In the genomic region with DNA sequence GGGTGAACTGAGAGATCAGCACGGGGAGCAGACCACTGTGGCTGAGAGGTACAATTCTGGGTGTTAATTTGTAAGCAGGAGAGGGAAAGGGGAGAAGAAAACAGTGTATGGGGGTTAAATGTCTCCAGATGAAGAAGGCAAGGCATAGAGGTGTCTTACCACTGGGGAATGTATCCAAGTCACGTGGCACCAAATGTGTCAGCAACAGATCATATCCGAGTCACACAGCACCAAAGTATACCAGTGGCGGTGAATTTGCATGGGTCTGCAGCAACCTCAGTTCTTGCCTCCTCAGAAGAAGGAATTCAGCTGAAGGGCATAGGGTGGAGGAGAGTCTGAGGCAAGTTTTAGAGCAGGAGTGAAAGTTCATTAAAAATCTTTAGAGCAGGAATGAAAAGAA, we compare ENCODE assay signal across 32 cellular contexts. TPM values are rescaled to one million over a fixed set of nuclear protein-coding genes. Genes with fewer than 3 reads are reported as not detected.
DNase-seq lines count a peak whose midpoint lies in the region; ATAC-seq, FAIRE-seq and TF ChIP-seq lines count a peak whose summit lies in the region.
"Had no signal": no experiment of that assay in that cellular context is flagged by ENCODE, and none has a peak within 500 bp of the region (broad histone marks: within the 10 kb centered on the region; RNA-seq: fewer than 3 reads in every experiment).

No MANE protein-coding gene starts in this region.

- WGBS in IMR-90 (ENCODE audit: extremely low coverage in 2 of 2, insufficient read length in 1 of 2), 2 experiments = 0% methylated on average over 1 of the region's 4 CpGs; no CpG with 5 or more reads in 1 of the 2 experiments
- WGBS in K562 (ENCODE audit: insufficient coverage, low coverage, missing lambda C conversion rate) = 0% methylated on average over 4 of the region's 4 CpGs

- TF ChIP-seq CTCF in IMR-90 (conservative IDR thresholded peaks at IDR 0.05; ENCODE audit: low read depth, low read length) (no peak), K562 (IDR thresholded peaks at IDR 0.05 in 2 of 3, conservative IDR thresholded peaks at IDR 0.05 in 1 of 3; ENCODE audit: insufficient read depth in 2 of 3, low read depth in 1 of 3, low read length in 3 of 3) (no peak), keratinocyte (optimal IDR thresholded peaks at IDR 0.05 in 1 of 3, IDR thresholded peaks at IDR 0.05 in 1 of 3, conservative IDR thresholded peaks at IDR 0.05 in 1 of 3; ENCODE audit: extremely low read depth in 1 of 3, insufficient read depth in 2 of 3, low read length in 3 of 3) (no peak)

- no peak for TF ChIP-seq EP300 in K562 (IDR thresholded peaks at IDR 0.05; ENCODE audit: low read length)

- H3K36me3 ChIP-seq in IMR-90 (ENCODE audit: control insufficient read depth, insufficient read depth, low read length) (no peaks in the 10 kb centered on the region), K562 (ENCODE audit: control insufficient read depth, insufficient read depth, low read length) (no peaks in the 10 kb centered on the region), keratinocyte (ENCODE audit: control insufficient read depth in 2 of 2, extremely low read depth in 1 of 2, insufficient read depth in 2 of 2, low read length in 2 of 2) (no peaks in the 10 kb centered on the region)
- H3K36me3 ChIP-seq: uterus had no signal

- no peak overlapping the region for H3K18ac ChIP-seq in IMR-90 (ENCODE audit: low read depth, low read length)

- no peak overlapping the region for H2BK15ac ChIP-seq in IMR-90 (ENCODE audit: low read depth, low read length)

- H3K79me1 ChIP-seq in IMR-90 (ENCODE audit: low read depth in 1 of 2, low read length in 2 of 2) = no peaks in the 10 kb centered on the region

- POLR2A ChIA-PET in IMR-90 (lab: Charles Lee; ENCODE audit: unreplicated experiment) = no interaction called here
- POLR2A ChIA-PET in K562 (lab: Yijun Ruan, JAX) = no interaction called here

- H4K91ac ChIP-seq in IMR-90 (ENCODE audit: insufficient read depth, low read depth, low read length) = no peak overlapping the region

- no TSS peak for BruUV-seq in IMR-90 (replicated peaks; lab: Mats Ljungman, UMichigan)
- BruUV-seq in K562 (replicated peaks; lab: Mats Ljungman, UMichigan) = no TSS peak

- H3K23ac ChIP-seq in IMR-90 (ENCODE audit: low read depth, low read length) = no peak overlapping the region

- no peaks in the 10 kb centered on the region for H3K27me3 ChIP-seq in IMR-90 (ENCODE audit: control insufficient read depth, insufficient read depth, low read length)
- no peaks in the 10 kb centered on the region for H3K27me3 ChIP-seq in K562 (ENCODE audit: control insufficient read depth in 2 of 2, insufficient read depth in 2 of 2, low read length in 2 of 2)
- H3K27me3 ChIP-seq in keratinocyte (ENCODE audit: control insufficient read depth, extremely low read depth, insufficient read depth, low read length) = no peaks in the 10 kb centered on the region
- H3K27me3 ChIP-seq: testis, uterus had no signal

- in situ Hi-C loops in IMR-90 (cut with MboI; ENCODE audit: low sequenced_read_pairs) = no loop called here
- in situ Hi-C loops in K562 (cut with MboI) = no loop called here

- no peak for ATAC-seq in IMR-90 (ENCODE audit: low read depth)
- peak; percentile 54 for ATAC-seq in K562
- ATAC-seq in activated T-cell treated with anti-CD3 and anti-CD28 coated beads, Interleukin-2, amount 50 U/mL, for 72 hours (replicated peaks in 1 of 2) = no peak
- ATAC-seq: naive thymus-derived CD4-positive, alpha-beta T cell; Right ventricle myocardium inferior; stimulated activated naive B cell treated with anti-CD40 and anti-IgM and Interleukin-4, amounts not matched to agents 10 μg/mL and 1 μg/mL and 100 μg/mL, for 72 hours had no signal

- H3K4me3 Mint-ChIP-seq in activated T-cell treated with anti-CD3 and anti-CD28 coated beads, Interleukin-2, amount 50 U/mL, for 72 hours = no peak overlapping the region
- H3K4me3 Mint-ChIP-seq: activated B cell treated with CpG ODN at 0.5 μM for 24 hours; activated naive CD4-positive, alpha-beta T cell treated with anti-CD3 and anti-CD28 coated beads, Interleukin-2, amount 50 U/mL, for 24 hours; dendritic cell treated with granulocyte-macrophage colony-stimulating factor and Interleukin-4, amounts not matched to agents 40 ng/mL and 50 ng/mL, for 4 days; naive thymus-derived CD4-positive, alpha-beta T cell; stimulated activated naive B cell treated with anti-CD40 and anti-IgM and Interleukin-4, amounts not matched to agents 10 μg/mL and 1 μg/mL and 100 μg/mL, for 72 hours had no signal

- no peak overlapping the region for H2AK5ac ChIP-seq in IMR-90 (ENCODE audit: low read depth, low read length)

- H2AFZ ChIP-seq in IMR-90 (replicated peaks; ENCODE audit: low read length, poor library complexity) (no peak overlapping the region), K562 (ENCODE audit: low read depth, low read length) (no peak overlapping the region; the same call in 1 of the 2 replicates), keratinocyte (ENCODE audit: control insufficient read depth, low read length) (no peak overlapping the region)

- H3K4me2 ChIP-seq in IMR-90 (ENCODE audit: low read depth, low read length) (no peak overlapping the region), K562 (ENCODE audit: insufficient read depth, low read length) (no peak overlapping the region), keratinocyte (ENCODE audit: control insufficient read depth, extremely low read depth, insufficient read depth, low read depth, low read length) (no peak overlapping the region)

- no peaks in the 10 kb centered on the region for H3K9me1 ChIP-seq in IMR-90 (ENCODE audit: insufficient read depth, low read length)
- no peaks in the 10 kb centered on the region for H3K9me1 ChIP-seq in K562 (ENCODE audit: control insufficient read depth, insufficient read depth, low read length)
- no peaks in the 10 kb centered on the region for H3K9me1 ChIP-seq in keratinocyte (ENCODE audit: control insufficient read depth, extremely low read depth, insufficient read depth, low read length)

- H3K36me3 Mint-ChIP-seq in activated T-cell treated with anti-CD3 and anti-CD28 coated beads, Interleukin-2, amount 50 U/mL, for 72 hours (ENCODE audit: insufficient read depth in 2 of 2) = no peaks in the 10 kb centered on the region
- H3K36me3 Mint-ChIP-seq: activated naive CD4-positive, alpha-beta T cell treated with anti-CD3 and anti-CD28 coated beads, Interleukin-2, amount 50 U/mL, for 24 hours; naive thymus-derived CD4-positive, alpha-beta T cell; stimulated activated naive B cell treated with anti-CD40 and anti-IgM and Interleukin-4, amounts not matched to agents 10 μg/mL and 1 μg/mL and 100 μg/mL, for 72 hours had no signal

- intact Hi-C loops in IMR-90 (cut with micrococcal nuclease) (no loop called here), K562 (cut with micrococcal nuclease) (no loop called here)

- H4K5ac ChIP-seq in IMR-90 (ENCODE audit: low read depth, low read length) = no peak overlapping the region

- DNase-seq in Daoy (ENCODE audit: low read depth) (peak; percentile 47), IMR-90 (peak; percentile 24), K562 (ENCODE audit: extremely low read depth in 1 of 4, low spot score in 3 of 4) (no peak), keratinocyte (ENCODE audit: low read depth, low spot score) (peak; percentile 23), hepatic stellate cell (ENCODE audit: low spot score) (no peak), nucleus accumbens (lab: John Stamatoyannopoulos, UW) (no peak), NCI-H524 (lab: John Stamatoyannopoulos, UW) (no peak)
- DNase-seq in activated T-cell treated with anti-CD3 and anti-CD28 coated beads, Interleukin-2, amount 50 U/mL, for 72 hours = no peak
- DNase-seq: activated B cell treated with CpG ODN at 0.5 μM for 24 hours; aorta; caudate nucleus; head of caudate nucleus; KG1; naive thymus-derived CD4-positive, alpha-beta T cell; NCI-H1092; NCI-H187 treated with DMSO at 0.1 percent for 48 hours; NCI-H2227 treated with DMSO at 0.1 percent for 48 hours; stimulated activated CD4-positive, alpha-beta T cell treated with anti-CD3 and anti-CD28 coated beads, Interleukin-4, amount 100 ng/mL, for 24 hours; stimulated activated naive B cell treated with anti-CD40 and anti-IgM and Interleukin-4, amounts not matched to agents 10 μg/mL and 1 μg/mL and 100 μg/mL, for 72 hours; SW 1271; T1000; testis; uterus had no signal

- H3K79me2 ChIP-seq in K562 (ENCODE audit: control insufficient read depth, insufficient read depth, low read length) (no peaks in the 10 kb centered on the region), keratinocyte (ENCODE audit: control insufficient read depth, insufficient read depth, low read length) (no peaks in the 10 kb centered on the region)

- H2BK120ac ChIP-seq in IMR-90 (ENCODE audit: low read depth, low read length) = no peak overlapping the region

- no peaks in the 10 kb centered on the region for H3K4me1 ChIP-seq in IMR-90 (ENCODE audit: control insufficient read depth, insufficient read depth, low read length)
- no peaks in the 10 kb centered on the region for H3K4me1 ChIP-seq in K562 (replicated peaks in 1 of 2; ENCODE audit: control insufficient read depth in 2 of 2, insufficient read depth in 2 of 2, low read length in 2 of 2)
- H3K4me1 ChIP-seq in keratinocyte (ENCODE audit: control insufficient read depth, extremely low read depth, insufficient read depth, low read length) = peaks cover 17% of the 10 kb centered on the region
- H3K4me1 ChIP-seq: testis, uterus had no signal

- no peak overlapping the region for H3K27ac ChIP-seq in IMR-90 (ENCODE audit: insufficient read depth, low read length)
- no peak overlapping the region for H3K27ac ChIP-seq in K562 (ENCODE audit: extremely low read depth, low read depth, low read length)
- peak overlapping the region; percentile 15 for H3K27ac ChIP-seq in keratinocyte (ENCODE audit: control insufficient read depth, insufficient read depth, low read length)
- H3K27ac ChIP-seq: C4-2B, HL-60, testis, uterus had no signal

- H2BK20ac ChIP-seq in IMR-90 (ENCODE audit: low read depth, low read length) = no peak overlapping the region

- H3K27me3 Mint-ChIP-seq in activated T-cell treated with anti-CD3 and anti-CD28 coated beads, Interleukin-2, amount 50 U/mL, for 72 hours (ENCODE audit: low read depth) = peaks cover 6% of the 10 kb centered on the region
- H3K27me3 Mint-ChIP-seq: dendritic cell treated with granulocyte-macrophage colony-stimulating factor and Interleukin-4, amounts not matched to agents 40 ng/mL and 50 ng/mL, for 4 days had no signal

- no peaks in the 10 kb centered on the region for H3K9me3 Mint-ChIP-seq in activated T-cell treated with anti-CD3 and anti-CD28 coated beads, Interleukin-2, amount 50 U/mL, for 72 hours
- H3K9me3 Mint-ChIP-seq: activated B cell treated with CpG ODN at 0.5 μM for 24 hours; dendritic cell treated with granulocyte-macrophage colony-stimulating factor and Interleukin-4, amounts not matched to agents 40 ng/mL and 50 ng/mL, for 4 days; naive thymus-derived CD4-positive, alpha-beta T cell; stimulated activated naive B cell treated with anti-CD40 and anti-IgM and Interleukin-4, amounts not matched to agents 10 μg/mL and 1 μg/mL and 100 μg/mL, for 72 hours had no signal

- H4K20me1 ChIP-seq in IMR-90 (ENCODE audit: insufficient read depth, low read length) (no peaks in the 10 kb centered on the region), K562 (replicated peaks; ENCODE audit: control insufficient read depth, insufficient read depth, low read length) (no peaks in the 10 kb centered on the region), keratinocyte (ENCODE audit: control insufficient read depth, extremely low read depth, insufficient read depth, low read length) (no peaks in the 10 kb centered on the region)

- H3K9me3 ChIP-seq in IMR-90 (ENCODE audit: control insufficient read depth, insufficient read depth, low read length) = no peaks in the 10 kb centered on the region
- H3K9me3 ChIP-seq in K562 (replicated peaks; ENCODE audit: control insufficient read depth, insufficient read depth, low read depth, low read length) = no peaks in the 10 kb centered on the region
- H3K9me3 ChIP-seq in keratinocyte (ENCODE audit: control insufficient read depth, low read depth, low read length) = no peaks in the 10 kb centered on the region
- H3K9me3 ChIP-seq: testis, uterus had no signal

- TF ChIP-seq RAD21 in IMR-90 (IDR thresholded peaks at IDR 0.05; ENCODE audit: low read length) = no peak
- no peak for TF ChIP-seq RAD21 in K562 (CRISPR knock-in tag; conservative IDR thresholded peaks at IDR 0.05 in 1 of 2, IDR thresholded peaks at IDR 0.05 in 1 of 2)

- no peaks in the 10 kb centered on the region for H3K4me1 Mint-ChIP-seq in activated T-cell treated with anti-CD3 and anti-CD28 coated beads, Interleukin-2, amount 50 U/mL, for 72 hours (ENCODE audit: low read depth)

- no peak overlapping the region for H3K9ac ChIP-seq in IMR-90 (ENCODE audit: low read depth, low read length)
- H3K9ac ChIP-seq in K562 (ENCODE audit: insufficient read depth in 1 of 2, low read depth in 2 of 2, low read length in 2 of 2) = no peak overlapping the region
- no peak overlapping the region for H3K9ac ChIP-seq in keratinocyte (ENCODE audit: control insufficient read depth, extremely low read depth, insufficient read depth, low read length)

- H3K27ac Mint-ChIP-seq in activated T-cell treated with anti-CD3 and anti-CD28 coated beads, Interleukin-2, amount 50 U/mL, for 72 hours = no peak overlapping the region
- H3K27ac Mint-ChIP-seq: activated B cell treated with CpG ODN at 0.5 μM for 24 hours; activated naive CD4-positive, alpha-beta T cell treated with anti-CD3 and anti-CD28 coated beads, Interleukin-2, amount 50 U/mL, for 24 hours; dendritic cell treated with granulocyte-macrophage colony-stimulating factor and Interleukin-4, amounts not matched to agents 40 ng/mL and 50 ng/mL, for 4 days; naive thymus-derived CD4-positive, alpha-beta T cell; stimulated activated naive B cell treated with anti-CD40 and anti-IgM and Interleukin-4, amounts not matched to agents 10 μg/mL and 1 μg/mL and 100 μg/mL, for 72 hours had no signal

- FAIRE-seq in K562 (lab: Jason Lieb, UNC) (no peak), keratinocyte (lab: Jason Lieb, UNC) (peak; percentile 94)

- H3K4ac ChIP-seq in IMR-90 (ENCODE audit: low read depth, low read length) = no peak overlapping the region

- no peak overlapping the region for H3K4me3 ChIP-seq in IMR-90 (ENCODE audit: insufficient read depth, low read depth, low read length)
- no peak overlapping the region for H3K4me3 ChIP-seq in K562
- H3K4me3 ChIP-seq in keratinocyte (ENCODE audit: control insufficient read depth in 2 of 3, extremely low read depth in 1 of 3, insufficient read depth in 2 of 3, low read depth in 1 of 3, low read length in 3 of 3) = no peak overlapping the region
- H3K4me3 ChIP-seq: testis, uterus had no signal

- CTCF ChIA-PET in IMR-90 (lab: Yijun Ruan, JAX) = no interaction called here
- CTCF ChIA-PET in K562 (lab: Yijun Ruan, JAX; ENCODE audit: low intra/inter-chr PET ratio) = no interaction called here

- H2AK9ac ChIP-seq in IMR-90 (replicated peaks; ENCODE audit: low read depth, low read length, poor library complexity) = no peak overlapping the region

- H3K14ac ChIP-seq in IMR-90 (replicated peaks; ENCODE audit: low read depth, low read length) = no peak overlapping the region

- TF ChIP-seq POLR2A in IMR-90 (IDR thresholded peaks at IDR 0.05; ENCODE audit: low read depth, low read length) (no peak), K562 (conservative IDR thresholded peaks at IDR 0.05) (no peak)

- H2BK5ac ChIP-seq in IMR-90 (ENCODE audit: low read depth, low read length, poor library complexity, severe bottlenecking) = no peak overlapping the region

- dilution Hi-C loops in IMR-90 (cut with HindIII; ENCODE audit: low sequenced_read_pairs, unreplicated experiment) = no loop called here
- dilution Hi-C loops in keratinocyte (cut with MboI; ENCODE audit: extremely low pct_ligation_motif_present, low sequenced_read_pairs) = no loop called here

- no peak overlapping the region for H4K8ac ChIP-seq in IMR-90 (ENCODE audit: low read depth in 2 of 2, low read length in 2 of 2)

- H3K56ac ChIP-seq in IMR-90 (ENCODE audit: extremely low read depth, insufficient read depth, low read length) = no peak overlapping the region

RNA-seq across cellular contexts. Expression of a gene that starts 21.2 kb away (rescaled TPM):
- not detected in 2 replicates for total RNA-seq in Daoy (2014; rRNA removed; shearing (Covaris generic))
- total RNA-seq in IMR-90 (2012; rRNA removed) = not detected in 2 replicates
- not detected in 2 replicates for polyA plus RNA-seq in IMR-90 (2012; rRNA removed)
- polyA plus RNA-seq in IMR-90 (2012; cell fraction: cytosol; rRNA removed) = not detected in 2 replicates
- polyA plus RNA-seq in IMR-90 (2012; cell fraction: nucleus; rRNA removed; ENCODE audit: low replicate concordance) = not detected in 2 replicates
- not detected in 2 replicates for total RNA-seq in K562 (2011; cell fraction: chromatin; rRNA removed; ENCODE audit: low replicate concordance)
- not detected in 2 replicates for total RNA-seq in K562 (2011; cell fraction: nucleolus; rRNA removed)
- not detected in 2 replicates for total RNA-seq in K562 (2011; cell fraction: nucleoplasm; rRNA removed)
- total RNA-seq in K562 (2014; rRNA removed) = not detected in 2 replicates
- total RNA-seq in K562 (2014; rRNA removed; fragmentation: Illumina TruSeq; extraction: Trizol) = not detected in 2 replicates
- not detected in 2 replicates for total RNA-seq in K562 (2015; rRNA removed; fragmentation: Illumina TruSeq; extraction: Trizol)
- total RNA-seq in K562 (2021) = not detected in 2 replicates
- not detected in 2 replicates for polyA plus RNA-seq in K562 (2011; rRNA removed)
- not detected in 2 replicates for polyA plus RNA-seq in K562 (2011; cell fraction: cytosol; rRNA removed)
- polyA plus RNA-seq in K562 (2011; cell fraction: nucleus; rRNA removed) = not detected in 2 replicates
- not detected in 2 replicates for polyA plus RNA-seq in K562 (2012)
- not detected in 2 replicates for polyA plus RNA-seq in K562 (2014; fragmentation: Illumina TruSeq; extraction: Trizol)
- polyA plus RNA-seq in K562 (2014; fragmentation: Nextera tagmentation; extraction: Ambion mirVana) = not detected
- polyA plus RNA-seq in K562 (2014; rRNA removed) = not detected in 2 replicates
- polyA minus RNA-seq in K562 (2011; rRNA and poly(A)+ RNA removed) = not detected in 2 replicates
- not detected in 2 replicates for polyA minus RNA-seq in K562 (2011; cell fraction: cytosol; rRNA and poly(A)+ RNA removed)
- not detected in 2 replicates for polyA minus RNA-seq in K562 (2011; cell fraction: nucleus; rRNA and poly(A)+ RNA removed)
- polyA plus RNA-seq in keratinocyte = not detected in 3 replicates
- polyA plus RNA-seq in keratinocyte (2011; ENCODE audit: low read depth) = not detected
- not detected in 2 replicates for polyA plus RNA-seq in keratinocyte (2011; cell fraction: cytosol; rRNA removed)
- not detected in 2 replicates for polyA plus RNA-seq in keratinocyte (2011; cell fraction: nucleus; rRNA removed)
- polyA plus RNA-seq in keratinocyte (2012; ENCODE audit: low replicate concordance) = not detected in 2 replicates
- polyA minus RNA-seq in keratinocyte = not detected in 3 replicates
- not detected for polyA minus RNA-seq in keratinocyte (2011; cell fraction: cytosol; rRNA and poly(A)+ RNA removed)
- not detected in 2 replicates for polyA minus RNA-seq in keratinocyte (2011; cell fraction: nucleus; rRNA and poly(A)+ RNA removed)
- total RNA-seq in activated T-cell treated with anti-CD3 and anti-CD28 coated beads, Interleukin-2, amount 50 U/mL, for 72 hours = not detected
- total RNA-seq: activated B cell treated with CpG ODN at 0.5 μM for 24 hours; aorta; mesenteric fat pad; naive thymus-derived CD4-positive, alpha-beta T cell; osteocyte; renal cortical epithelial cell; Right ventricle myocardium inferior had no signal
- polyA plus RNA-seq: AG04450; aorta; naive thymus-derived CD4-positive, alpha-beta T cell had no signal

RNA-seq across cellular contexts. Expression of a gene that starts 52.9 kb away (rescaled TPM):
- total RNA-seq in Daoy (2014; rRNA removed; shearing (Covaris generic)) = 107 and 116 TPM in 2 replicates
- total RNA-seq in IMR-90 (2012; rRNA removed) (49.1 and 59.4 TPM in 2 replicates), K562 (2014; rRNA removed) (144 and 145 TPM in 2 replicates), K562 (2014; rRNA removed; fragmentation: Illumina TruSeq; extraction: Trizol) (80.2 and 84.5 TPM in 2 replicates), K562 (2015; rRNA removed; fragmentation: Illumina TruSeq; extraction: Trizol) (63.6 and 67.4 TPM in 2 replicates), K562 (2021) (76.3 and 80.8 TPM in 2 replicates)
- polyA plus RNA-seq in IMR-90 (2012; rRNA removed) (20.9 and 24.2 TPM in 2 replicates), K562 (2011; rRNA removed) (91.1 and 98.0 TPM in 2 replicates), K562 (2014; fragmentation: Illumina TruSeq; extraction: Trizol) (45.9 and 56.3 TPM in 2 replicates), K562 (2014; fragmentation: Nextera tagmentation; extraction: Ambion mirVana) (10 to 100 TPM; 21.8 to 31.4 TPM), K562 (2014; rRNA removed) (103 TPM in 2 replicates), keratinocyte (28.8 to 40.3 TPM (median 32.8 TPM) in 3 replicates)
- 14.9 and 22.9 TPM in 2 replicates for polyA plus RNA-seq in IMR-90 (2012; cell fraction: cytosol; rRNA removed)
- 12.2 and 18.2 TPM in 2 replicates for polyA plus RNA-seq in IMR-90 (2012; cell fraction: nucleus; rRNA removed; ENCODE audit: low replicate concordance)
- total RNA-seq in K562 (2011; cell fraction: chromatin; rRNA removed; ENCODE audit: low replicate concordance) = 33.9 and 50.7 TPM in 2 replicates
- total RNA-seq in K562 (2011; cell fraction: nucleolus; rRNA removed) = 36.4 and 47.5 TPM in 2 replicates
- 41.2 and 48.9 TPM in 2 replicates for total RNA-seq in K562 (2011; cell fraction: nucleoplasm; rRNA removed)
- 44.0 and 50.8 TPM in 2 replicates for polyA plus RNA-seq in K562 (2011; cell fraction: cytosol; rRNA removed)
- polyA plus RNA-seq in K562 (2011; cell fraction: nucleus; rRNA removed) = 47.8 and 51.2 TPM in 2 replicates
- polyA plus RNA-seq in K562 (2012) = 34.4 and 70.7 TPM in 2 replicates
- 112 and 117 TPM in 2 replicates for polyA minus RNA-seq in K562 (2011; rRNA and poly(A)+ RNA removed)
- polyA minus RNA-seq in K562 (2011; cell fraction: cytosol; rRNA and poly(A)+ RNA removed) = 33.7 and 49.5 TPM in 2 replicates
- 52.5 and 60.4 TPM in 2 replicates for polyA minus RNA-seq in K562 (2011; cell fraction: nucleus; rRNA and poly(A)+ RNA removed)
- 24.4 TPM for polyA plus RNA-seq in keratinocyte (2011; ENCODE audit: low read depth)
- 29.1 and 38.3 TPM in 2 replicates for polyA plus RNA-seq in keratinocyte (2011; cell fraction: cytosol; rRNA removed)
- 18.9 and 24.8 TPM in 2 replicates for polyA plus RNA-seq in keratinocyte (2011; cell fraction: nucleus; rRNA removed)
- 38.5 and 45.9 TPM in 2 replicates for polyA plus RNA-seq in keratinocyte (2012; ENCODE audit: low replicate concordance)
- polyA minus RNA-seq in keratinocyte = 7.2 to 46.4 TPM (median 26.6 TPM) in 3 replicates
- polyA minus RNA-seq in keratinocyte (2011; cell fraction: cytosol; rRNA and poly(A)+ RNA removed) = 52.2 TPM
- 20.3 and 20.6 TPM in 2 replicates for polyA minus RNA-seq in keratinocyte (2011; cell fraction: nucleus; rRNA and poly(A)+ RNA removed)
- 10 to 100 TPM; 55.7 to 64.7 TPM for total RNA-seq in activated T-cell treated with anti-CD3 and anti-CD28 coated beads, Interleukin-2, amount 50 U/mL, for 72 hours

Comparison
In these comparisons a context has a peak if more than half of its experiments do, and no peak if none do; other contexts are left out.
1. DNase-seq: peak in Daoy (single experiment), IMR-90 (single experiment) and keratinocyte (single experiment); none in K562 (0 of 4), hepatic stellate cell (single experiment), nucleus accumbens (0 of 56), activated T-cell treated with anti-CD3 and anti-CD28 coated beads, Interleukin-2, amount 50 U/mL, for 72 hours (0 of 2) and NCI-H524 (0 of 2).